Comparison of ENCODE assay signal across 9 cellular contexts in the genomic region with DNA sequence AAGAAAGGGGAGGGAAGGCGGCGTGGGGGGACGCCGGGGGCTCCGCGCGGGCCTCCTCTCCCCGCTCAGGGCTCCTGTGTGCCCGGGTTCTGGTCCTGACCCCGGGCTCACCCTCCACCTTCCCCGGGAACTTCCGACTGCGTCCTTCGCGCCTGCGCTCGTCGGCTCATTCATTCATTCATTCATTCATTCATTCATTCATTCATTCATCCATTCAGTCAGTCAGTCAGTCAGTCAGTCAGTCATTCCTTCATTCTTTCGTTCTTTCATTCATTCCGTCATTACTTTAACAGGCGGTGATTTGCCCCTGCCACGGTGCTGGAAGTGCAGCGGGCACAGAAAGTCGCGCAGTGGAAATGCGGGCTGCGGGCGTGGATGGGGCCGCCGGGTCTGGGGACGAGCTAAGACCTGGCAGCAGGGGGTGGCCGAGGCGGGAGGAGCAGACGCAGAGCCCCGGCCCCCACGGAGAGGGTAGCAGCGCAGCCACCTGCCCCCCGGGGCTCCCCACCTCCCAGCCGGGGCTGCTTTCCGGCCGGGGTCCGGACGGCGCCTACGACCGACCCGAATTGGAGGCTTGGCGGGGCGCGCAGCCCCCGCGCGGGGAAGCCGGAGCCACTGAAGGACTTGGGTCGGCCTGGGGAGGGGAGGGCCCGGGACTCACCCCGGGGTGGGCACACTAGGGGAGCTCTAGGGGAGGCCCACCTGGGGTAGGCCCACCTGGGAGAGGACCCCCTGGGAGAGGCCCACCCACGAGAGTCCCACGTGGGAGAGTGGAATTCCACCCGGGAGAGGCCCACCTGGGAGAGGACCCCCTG. TPM values are rescaled to one million over a fixed set of nuclear protein-coding genes. Genes with fewer than 3 reads are reported as not detected.
DNase-seq lines count a peak whose midpoint lies in the region; ATAC-seq and TF ChIP-seq lines count a peak whose summit lies in the region.
"Had no signal": no experiment of that assay in that cellular context is flagged by ENCODE, and none has a peak within 500 bp of the region (broad histone marks: within the 10 kb centered on the region; RNA-seq: fewer than 3 reads in every experiment).

No MANE protein-coding gene starts in this region.

- H3K4me3 Mint-ChIP-seq in activated naive CD8-positive, alpha-beta T cell: peak overlapping the region; percentile 84

- no peak for TF ChIP-seq EP300 in sigmoid colon (IDR thresholded peaks at IDR 0.05)

- ATAC-seq in GM19438 (IDR thresholded peaks at IDR 0.05; ENCODE audit: low read depth, unreplicated experiment) (peak; percentile 10), left lobe of liver (no peak), HG02642 (IDR thresholded peaks at IDR 0.05; ENCODE audit: poor library complexity, unreplicated experiment) (no peak)

- no peak for DNase-seq in hepatocyte (ENCODE audit: low spot score)
- no peak for DNase-seq in sigmoid colon
- no peak for DNase-seq in pons (ENCODE audit: low spot score)
- no peak for DNase-seq in left lobe of liver (ENCODE audit: low spot score)
- no peak for DNase-seq in NK-92 treated with Interleukin-12 subunit alpha and Interleukin-12 subunit beta, amount 100 ng/mL, for 24 hours (lab: John Stamatoyannopoulos, UW)
- DNase-seq: NCI-H446 had no signal

- peak overlapping the region; percentile 84 for H2AFZ ChIP-seq in hepatocyte

- H3K4me1 ChIP-seq in hepatocyte (ENCODE audit: insufficient read depth) (peaks cover 4% of the 10 kb centered on the region), sigmoid colon (peaks cover 0 to 18% (median 14%) of the 10 kb centered on the region in 4 donors)

- intact Hi-C loops in sigmoid colon (cut with DNase I): loop anchor here (10.0 kb wide), 1 partner anchor 182 kb away; no protein-coding TSS in a partner anchor

- H3K79me2 ChIP-seq in hepatocyte: no peaks in the 10 kb centered on the region

- H3K4me2 ChIP-seq in hepatocyte: peak overlapping the region; percentile 92

- H3K9me2 ChIP-seq in hepatocyte (replicated peaks; ENCODE audit: insufficient read depth): no peaks in the 10 kb centered on the region

- no peaks in the 10 kb centered on the region for H3K9me3 Mint-ChIP-seq in activated naive CD8-positive, alpha-beta T cell (ENCODE audit: low read depth)

- TF ChIP-seq POLR2A in sigmoid colon (IDR thresholded peaks at IDR 0.05): no peak

- TF ChIP-seq CTCF in hepatocyte (IDR thresholded peaks at IDR 0.05; ENCODE audit: poor library complexity) (no peak), sigmoid colon (IDR thresholded peaks at IDR 0.05) (no peak)

- peaks cover 13% of the 10 kb centered on the region for H3K4me1 Mint-ChIP-seq in activated naive CD8-positive, alpha-beta T cell (ENCODE audit: low read depth)

- H3K9me3 ChIP-seq in hepatocyte (ENCODE audit: low read depth) (no peaks in the 10 kb centered on the region), sigmoid colon (no peaks in the 10 kb centered on the region)

- H3K27me3 Mint-ChIP-seq in activated naive CD8-positive, alpha-beta T cell: peaks cover 31% of the 10 kb centered on the region

- no peaks in the 10 kb centered on the region for H3K36me3 ChIP-seq in hepatocyte (replicated peaks; ENCODE audit: insufficient read depth, low read depth)
- no peaks in the 10 kb centered on the region for H3K36me3 ChIP-seq in sigmoid colon

- H3K27me3 ChIP-seq in hepatocyte (no peaks in the 10 kb centered on the region), sigmoid colon (peaks cover 4 to 50% (median 30%) of the 10 kb centered on the region in 3 donors)

- H3K27ac Mint-ChIP-seq in activated naive CD8-positive, alpha-beta T cell: no peak overlapping the region

- H3K4me3 ChIP-seq in hepatocyte: peak overlapping the region; percentile 47
- peak overlapping the region; percentile 25 to 57 (median 49) for H3K4me3 ChIP-seq in sigmoid colon

- H3K36me3 Mint-ChIP-seq in activated naive CD8-positive, alpha-beta T cell: no peaks in the 10 kb centered on the region

- no peak overlapping the region for H3K27ac ChIP-seq in hepatocyte
- no peak overlapping the region for H3K27ac ChIP-seq in sigmoid colon

- 47% methylated on average over 43 of the region's 60 CpGs for WGBS in hepatocyte (ENCODE audit: low lambda C conversion rate, missing lambda C conversion rate)
- WGBS in sigmoid colon, 2 donors: 25 to 31% methylated on average over 60 of the region's 60 CpGs

- H4K20me1 ChIP-seq in hepatocyte (ENCODE audit: insufficient read depth, poor library complexity, severe bottlenecking): no peaks in the 10 kb centered on the region

RNA-seq across cellular contexts. Expression of a gene that starts 0.6 kb away (rescaled TPM):
- total RNA-seq in hepatocyte: 1.6 and 2.4 TPM in 2 replicates
- 1.5 and 2.2 TPM in 2 replicates for polyA plus RNA-seq in hepatocyte
- total RNA-seq in sigmoid colon: 1 to 10 TPM in 1 of 4 donors, under 1 TPM in 2, not detected in 1; 0.36 to 1.7 (median 0.41) TPM
- polyA plus RNA-seq in sigmoid colon: under 1 TPM in 1 of 3 donors, not detected in 2; 0.10 TPM
- 0.08 TPM for total RNA-seq in left lobe of liver
